In genomic region chr20:45308078-45308778, GRCh38 we compare ENCODE assay signal across 1 cellular context.
TF ChIP-seq lines count a peak whose summit lies in the region.

A gene with protein sequence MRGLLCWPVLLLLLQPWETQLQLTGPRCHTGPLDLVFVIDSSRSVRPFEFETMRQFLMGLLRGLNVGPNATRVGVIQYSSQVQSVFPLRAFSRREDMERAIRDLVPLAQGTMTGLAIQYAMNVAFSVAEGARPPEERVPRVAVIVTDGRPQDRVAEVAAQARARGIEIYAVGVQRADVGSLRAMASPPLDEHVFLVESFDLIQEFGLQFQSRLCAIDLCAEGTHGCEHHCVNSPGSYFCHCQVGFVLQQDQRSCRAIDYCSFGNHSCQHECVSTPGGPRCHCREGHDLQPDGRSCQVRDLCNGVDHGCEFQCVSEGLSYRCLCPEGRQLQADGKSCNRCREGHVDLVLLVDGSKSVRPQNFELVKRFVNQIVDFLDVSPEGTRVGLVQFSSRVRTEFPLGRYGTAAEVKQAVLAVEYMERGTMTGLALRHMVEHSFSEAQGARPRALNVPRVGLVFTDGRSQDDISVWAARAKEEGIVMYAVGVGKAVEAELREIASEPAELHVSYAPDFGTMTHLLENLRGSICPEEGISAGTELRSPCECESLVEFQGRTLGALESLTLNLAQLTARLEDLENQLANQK (minus strand): TSS chr20:45308299. CDS start chr20:45305582, 2,717 bp downstream.

TF ChIP-seq in H1, 55 proteins besides CTCF, POLR2A, EP300 and RAD21:
- no peak for TF ChIP-seq YY1 (IDR thresholded peaks at IDR 0.05; ENCODE audit: low read depth, low read length)
- no peak for TF ChIP-seq ASH2L (IDR thresholded peaks at IDR 0.05; ENCODE audit: low read length)
- TF ChIP-seq GTF2F1 (IDR thresholded peaks at IDR 0.05; ENCODE audit: borderline replicate concordance, low read depth, low read length), result no peak
- no peak for TF ChIP-seq SP1 (IDR thresholded peaks at IDR 0.05; ENCODE audit: low read depth, low read length)
- TF ChIP-seq ATF3 (IDR thresholded peaks at IDR 0.05; ENCODE audit: insufficient read depth, low read depth, low read length), result no peak
- TF ChIP-seq, protein P1, sequence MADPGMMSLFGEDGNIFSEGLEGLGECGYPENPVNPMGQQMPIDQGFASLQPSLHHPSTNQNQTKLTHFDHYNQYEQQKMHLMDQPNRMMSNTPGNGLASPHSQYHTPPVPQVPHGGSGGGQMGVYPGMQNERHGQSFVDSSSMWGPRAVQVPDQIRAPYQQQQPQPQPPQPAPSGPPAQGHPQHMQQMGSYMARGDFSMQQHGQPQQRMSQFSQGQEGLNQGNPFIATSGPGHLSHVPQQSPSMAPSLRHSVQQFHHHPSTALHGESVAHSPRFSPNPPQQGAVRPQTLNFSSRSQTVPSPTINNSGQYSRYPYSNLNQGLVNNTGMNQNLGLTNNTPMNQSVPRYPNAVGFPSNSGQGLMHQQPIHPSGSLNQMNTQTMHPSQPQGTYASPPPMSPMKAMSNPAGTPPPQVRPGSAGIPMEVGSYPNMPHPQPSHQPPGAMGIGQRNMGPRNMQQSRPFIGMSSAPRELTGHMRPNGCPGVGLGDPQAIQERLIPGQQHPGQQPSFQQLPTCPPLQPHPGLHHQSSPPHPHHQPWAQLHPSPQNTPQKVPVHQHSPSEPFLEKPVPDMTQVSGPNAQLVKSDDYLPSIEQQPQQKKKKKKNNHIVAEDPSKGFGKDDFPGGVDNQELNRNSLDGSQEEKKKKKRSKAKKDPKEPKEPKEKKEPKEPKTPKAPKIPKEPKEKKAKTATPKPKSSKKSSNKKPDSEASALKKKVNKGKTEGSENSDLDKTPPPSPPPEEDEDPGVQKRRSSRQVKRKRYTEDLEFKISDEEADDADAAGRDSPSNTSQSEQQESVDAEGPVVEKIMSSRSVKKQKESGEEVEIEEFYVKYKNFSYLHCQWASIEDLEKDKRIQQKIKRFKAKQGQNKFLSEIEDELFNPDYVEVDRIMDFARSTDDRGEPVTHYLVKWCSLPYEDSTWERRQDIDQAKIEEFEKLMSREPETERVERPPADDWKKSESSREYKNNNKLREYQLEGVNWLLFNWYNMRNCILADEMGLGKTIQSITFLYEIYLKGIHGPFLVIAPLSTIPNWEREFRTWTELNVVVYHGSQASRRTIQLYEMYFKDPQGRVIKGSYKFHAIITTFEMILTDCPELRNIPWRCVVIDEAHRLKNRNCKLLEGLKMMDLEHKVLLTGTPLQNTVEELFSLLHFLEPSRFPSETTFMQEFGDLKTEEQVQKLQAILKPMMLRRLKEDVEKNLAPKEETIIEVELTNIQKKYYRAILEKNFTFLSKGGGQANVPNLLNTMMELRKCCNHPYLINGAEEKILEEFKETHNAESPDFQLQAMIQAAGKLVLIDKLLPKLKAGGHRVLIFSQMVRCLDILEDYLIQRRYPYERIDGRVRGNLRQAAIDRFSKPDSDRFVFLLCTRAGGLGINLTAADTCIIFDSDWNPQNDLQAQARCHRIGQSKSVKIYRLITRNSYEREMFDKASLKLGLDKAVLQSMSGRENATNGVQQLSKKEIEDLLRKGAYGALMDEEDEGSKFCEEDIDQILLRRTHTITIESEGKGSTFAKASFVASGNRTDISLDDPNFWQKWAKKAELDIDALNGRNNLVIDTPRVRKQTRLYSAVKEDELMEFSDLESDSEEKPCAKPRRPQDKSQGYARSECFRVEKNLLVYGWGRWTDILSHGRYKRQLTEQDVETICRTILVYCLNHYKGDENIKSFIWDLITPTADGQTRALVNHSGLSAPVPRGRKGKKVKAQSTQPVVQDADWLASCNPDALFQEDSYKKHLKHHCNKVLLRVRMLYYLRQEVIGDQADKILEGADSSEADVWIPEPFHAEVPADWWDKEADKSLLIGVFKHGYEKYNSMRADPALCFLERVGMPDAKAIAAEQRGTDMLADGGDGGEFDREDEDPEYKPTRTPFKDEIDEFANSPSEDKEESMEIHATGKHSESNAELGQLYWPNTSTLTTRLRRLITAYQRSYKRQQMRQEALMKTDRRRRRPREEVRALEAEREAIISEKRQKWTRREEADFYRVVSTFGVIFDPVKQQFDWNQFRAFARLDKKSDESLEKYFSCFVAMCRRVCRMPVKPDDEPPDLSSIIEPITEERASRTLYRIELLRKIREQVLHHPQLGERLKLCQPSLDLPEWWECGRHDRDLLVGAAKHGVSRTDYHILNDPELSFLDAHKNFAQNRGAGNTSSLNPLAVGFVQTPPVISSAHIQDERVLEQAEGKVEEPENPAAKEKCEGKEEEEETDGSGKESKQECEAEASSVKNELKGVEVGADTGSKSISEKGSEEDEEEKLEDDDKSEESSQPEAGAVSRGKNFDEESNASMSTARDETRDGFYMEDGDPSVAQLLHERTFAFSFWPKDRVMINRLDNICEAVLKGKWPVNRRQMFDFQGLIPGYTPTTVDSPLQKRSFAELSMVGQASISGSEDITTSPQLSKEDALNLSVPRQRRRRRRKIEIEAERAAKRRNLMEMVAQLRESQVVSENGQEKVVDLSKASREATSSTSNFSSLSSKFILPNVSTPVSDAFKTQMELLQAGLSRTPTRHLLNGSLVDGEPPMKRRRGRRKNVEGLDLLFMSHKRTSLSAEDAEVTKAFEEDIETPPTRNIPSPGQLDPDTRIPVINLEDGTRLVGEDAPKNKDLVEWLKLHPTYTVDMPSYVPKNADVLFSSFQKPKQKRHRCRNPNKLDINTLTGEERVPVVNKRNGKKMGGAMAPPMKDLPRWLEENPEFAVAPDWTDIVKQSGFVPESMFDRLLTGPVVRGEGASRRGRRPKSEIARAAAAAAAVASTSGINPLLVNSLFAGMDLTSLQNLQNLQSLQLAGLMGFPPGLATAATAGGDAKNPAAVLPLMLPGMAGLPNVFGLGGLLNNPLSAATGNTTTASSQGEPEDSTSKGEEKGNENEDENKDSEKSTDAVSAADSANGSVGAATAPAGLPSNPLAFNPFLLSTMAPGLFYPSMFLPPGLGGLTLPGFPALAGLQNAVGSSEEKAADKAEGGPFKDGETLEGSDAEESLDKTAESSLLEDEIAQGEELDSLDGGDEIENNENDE (IDR thresholded peaks at IDR 0.05; ENCODE audit: insufficient replicate concordance, low read length), result no peak
- no peak for TF ChIP-seq RNF2 (IDR thresholded peaks at IDR 0.05; ENCODE audit: borderline replicate concordance, low read depth, low read length, missing control alignments, poor library complexity, severe bottlenecking)
- TF ChIP-seq NANOG (IDR thresholded peaks at IDR 0.05; ENCODE audit: insufficient read depth, low read depth, low read length, poor library complexity, severe bottlenecking), result no peak
- TF ChIP-seq, protein P2, sequence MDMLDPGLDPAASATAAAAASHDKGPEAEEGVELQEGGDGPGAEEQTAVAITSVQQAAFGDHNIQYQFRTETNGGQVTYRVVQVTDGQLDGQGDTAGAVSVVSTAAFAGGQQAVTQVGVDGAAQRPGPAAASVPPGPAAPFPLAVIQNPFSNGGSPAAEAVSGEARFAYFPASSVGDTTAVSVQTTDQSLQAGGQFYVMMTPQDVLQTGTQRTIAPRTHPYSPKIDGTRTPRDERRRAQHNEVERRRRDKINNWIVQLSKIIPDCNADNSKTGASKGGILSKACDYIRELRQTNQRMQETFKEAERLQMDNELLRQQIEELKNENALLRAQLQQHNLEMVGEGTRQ (IDR thresholded peaks at IDR 0.05; ENCODE audit: low read length), result no peak
- no peak for TF ChIP-seq KDM1A (IDR thresholded peaks at IDR 0.05; ENCODE audit: borderline replicate concordance, low read length)
- no peak for TF ChIP-seq HDAC2 (IDR thresholded peaks at IDR 0.05; ENCODE audit: borderline replicate concordance in 1 of 2, low read depth in 2 of 2, low read length in 2 of 2)
- TF ChIP-seq CHD1 (IDR thresholded peaks at IDR 0.05; ENCODE audit: low read depth, low read length), result no peak
- TF ChIP-seq ZNF274 (IDR thresholded peaks at IDR 0.05; ENCODE audit: borderline replicate concordance, extremely low read depth, low read length), result no peak
- TF ChIP-seq KDM5A (IDR thresholded peaks at IDR 0.05; ENCODE audit: low read length), result no peak
- TF ChIP-seq BRCA1 (IDR thresholded peaks at IDR 0.05; ENCODE audit: low read depth, low read length), result no peak
- TF ChIP-seq MAFK (IDR thresholded peaks at IDR 0.05; ENCODE audit: low read depth, low read length), result no peak
- 0 out of 2 replicates have a peak, but pooled peaks have one; percentile 13 for TF ChIP-seq EGR1 (IDR thresholded peaks at IDR 0.05; ENCODE audit: borderline replicate concordance, low read depth, low read length)
- no peak for TF ChIP-seq HDAC6 (IDR thresholded peaks at IDR 0.05; ENCODE audit: low read depth, low read length)
- TF ChIP-seq JUN (IDR thresholded peaks at IDR 0.05; ENCODE audit: low read depth, low read length), result no peak
- TF ChIP-seq MAX (IDR thresholded peaks at IDR 0.05), result peak; percentile 73
- TF ChIP-seq CBX5 (IDR thresholded peaks at IDR 0.05; ENCODE audit: low read depth, low read length), result no peak
- TF ChIP-seq RBBP5 (IDR thresholded peaks at IDR 0.05; ENCODE audit: borderline replicate concordance, low read depth, low read length), result 0 out of 2 replicates have a peak, but pooled peaks have one; percentile 38
- no peak for TF ChIP-seq POLR2AphosphoS5 (IDR thresholded peaks at IDR 0.05; ENCODE audit: low read depth, low read length)
